ENCODE assay signal across 7 cellular contexts in genomic region chr12:48998497-48999353, GRCh38. TPM values are rescaled to one million over a fixed set of nuclear protein-coding genes. Genes with fewer than 3 reads are reported as not detected.
DNase-seq lines count a peak whose midpoint lies in the region; ATAC-seq and TF ChIP-seq lines count a peak whose summit lies in the region.
"Had no signal": no experiment of that assay in that cellular context is flagged by ENCODE, and none has a peak within 500 bp of the region (broad histone marks: within the 10 kb centered on the region; RNA-seq: fewer than 3 reads in every experiment).

No MANE protein-coding gene starts in this region.

- H3K4me3 ChIP-seq in SJCRH30 = peak overlapping the region; percentile 62
- H3K4me3 ChIP-seq in stomach smooth muscle (ENCODE audit: low read length in 2 of 2) = peak overlapping the region; percentile 41 to 65

- H3K27me3 Mint-ChIP-seq in glutamatergic neuron (ENCODE audit: unreplicated experiment) (peaks cover 22% of the 10 kb centered on the region), endothelial cell (ENCODE audit: unreplicated experiment) (peaks cover 38% of the 10 kb centered on the region)

- H3K9me3 ChIP-seq in SJCRH30 (replicated peaks) (no peaks in the 10 kb centered on the region), stomach smooth muscle (ENCODE audit: control insufficient read depth in 2 of 2, low read length in 2 of 2) (no peaks in the 10 kb centered on the region)

- peaks cover 21% of the 10 kb centered on the region for H3K4me1 Mint-ChIP-seq in glutamatergic neuron (ENCODE audit: low read depth, unreplicated experiment)
- peaks cover 11% of the 10 kb centered on the region for H3K4me1 Mint-ChIP-seq in endothelial cell (ENCODE audit: unreplicated experiment)

- H3K4me3 Mint-ChIP-seq in glutamatergic neuron (ENCODE audit: unreplicated experiment) = peak overlapping the region; percentile 79
- H3K4me3 Mint-ChIP-seq in endothelial cell (ENCODE audit: unreplicated experiment) = no peak overlapping the region

- no peak overlapping the region for H3K9ac ChIP-seq in stomach smooth muscle (ENCODE audit: low read length in 2 of 2)

- H3K9me3 Mint-ChIP-seq in glutamatergic neuron (ENCODE audit: unreplicated experiment) (peaks cover 13% of the 10 kb centered on the region), endothelial cell (ENCODE audit: unreplicated experiment) (no peaks in the 10 kb centered on the region)

- H3K36me3 Mint-ChIP-seq in glutamatergic neuron (ENCODE audit: unreplicated experiment) (peaks cover 3% of the 10 kb centered on the region), endothelial cell (ENCODE audit: low read depth, unreplicated experiment) (peaks cover 22% of the 10 kb centered on the region)

- no peak overlapping the region for H3K27ac Mint-ChIP-seq in glutamatergic neuron (ENCODE audit: unreplicated experiment)
- no peak overlapping the region for H3K27ac Mint-ChIP-seq in endothelial cell (ENCODE audit: unreplicated experiment)

- H3K27ac ChIP-seq in SJCRH30 (no peak overlapping the region), stomach smooth muscle (ENCODE audit: low read length) (no peak overlapping the region)

- no peak for TF ChIP-seq CTCF in glutamatergic neuron (IDR thresholded peaks at IDR 0.05; ENCODE audit: partially characterized antibody, unreplicated experiment)
- TF ChIP-seq CTCF in endothelial cell (IDR thresholded peaks at IDR 0.05; ENCODE audit: unreplicated experiment) = no peak

- H3K36me3 ChIP-seq in SJCRH30 = peaks cover 3% of the 10 kb centered on the region; the same call in 1 of the 2 replicates
- peaks cover 20 to 25% of the 10 kb centered on the region in 2 donors for H3K36me3 ChIP-seq in stomach smooth muscle (ENCODE audit: control insufficient read depth in 2 of 2, insufficient read depth in 2 of 2, low read length in 2 of 2)

- H3K27me3 ChIP-seq in SJCRH30 (no peaks in the 10 kb centered on the region), stomach smooth muscle (ENCODE audit: control insufficient read depth in 1 of 2, insufficient read depth in 2 of 2, low read length in 2 of 2) (peaks cover 64 to 77% of the 10 kb centered on the region in 2 donors)

- H3K4me1 ChIP-seq in SJCRH30 (peaks cover 16% of the 10 kb centered on the region), stomach smooth muscle (ENCODE audit: control insufficient read depth, insufficient read depth, low read length) (peaks cover 38% of the 10 kb centered on the region)

- DNase-seq in SJCRH30 (no peak), glutamatergic neuron (peak; percentile 37), ureter (ENCODE audit: low spot score) (no peak), endothelial cell (ENCODE audit: low spot score) (no peak)

- ATAC-seq in GM21447 (IDR thresholded peaks at IDR 0.05; ENCODE audit: unreplicated experiment) = peak; percentile 14

RNA-seq across cellular contexts. Expression of gene DDN, which starts 0.5 kb away (rescaled TPM):
- 5.0 and 5.5 TPM in 2 replicates for total RNA-seq in SJCRH30 (2014; rRNA removed; shearing (Covaris generic))
- total RNA-seq in glutamatergic neuron (ENCODE audit: unreplicated experiment) (6.4 TPM), ureter (0.10 TPM), endothelial cell (ENCODE audit: unreplicated experiment) (0.10 TPM)

RNA-seq across cellular contexts. Expression of gene PRKAG1, which starts 19.9 kb away (rescaled TPM):
- total RNA-seq in SJCRH30 (2014; rRNA removed; shearing (Covaris generic)) = 37.1 and 43.0 TPM in 2 replicates
- 58.2 TPM for total RNA-seq in glutamatergic neuron (ENCODE audit: unreplicated experiment)
- 72.6 TPM for total RNA-seq in ureter
- 24.0 TPM for total RNA-seq in endothelial cell (ENCODE audit: unreplicated experiment)

RNA-seq across cellular contexts. Expression of gene WNT1, which starts 20.6 kb away (rescaled TPM):
- total RNA-seq in SJCRH30 (2014; rRNA removed; shearing (Covaris generic)) = not detected in 2 replicates
- not detected for total RNA-seq in glutamatergic neuron (ENCODE audit: unreplicated experiment)
- not detected for total RNA-seq in ureter
- not detected for total RNA-seq in endothelial cell (ENCODE audit: unreplicated experiment)
- total RNA-seq: dermis microvascular lymphatic vessel endothelial cell had no signal

RNA-seq across cellular contexts. Expression of gene WNT10B, which starts 27.2 kb away (rescaled TPM):
- 2.8 and 3.0 TPM in 2 replicates for total RNA-seq in SJCRH30 (2014; rRNA removed; shearing (Covaris generic))
- total RNA-seq in glutamatergic neuron (ENCODE audit: unreplicated experiment) (not detected), ureter (2.0 TPM), endothelial cell (ENCODE audit: unreplicated experiment) (0.33 TPM)

RNA-seq across cellular contexts. Expression of gene ARF3, which starts 41.4 kb away (rescaled TPM):
- 80.9 and 82.1 TPM in 2 replicates for total RNA-seq in SJCRH30 (2014; rRNA removed; shearing (Covaris generic))
- total RNA-seq in glutamatergic neuron (ENCODE audit: unreplicated experiment) = 162 TPM
- 164 TPM for total RNA-seq in ureter
- 307 TPM for total RNA-seq in endothelial cell (ENCODE audit: unreplicated experiment)
